ENCODE assay signal across 1 cellular context in the genomic region with DNA sequence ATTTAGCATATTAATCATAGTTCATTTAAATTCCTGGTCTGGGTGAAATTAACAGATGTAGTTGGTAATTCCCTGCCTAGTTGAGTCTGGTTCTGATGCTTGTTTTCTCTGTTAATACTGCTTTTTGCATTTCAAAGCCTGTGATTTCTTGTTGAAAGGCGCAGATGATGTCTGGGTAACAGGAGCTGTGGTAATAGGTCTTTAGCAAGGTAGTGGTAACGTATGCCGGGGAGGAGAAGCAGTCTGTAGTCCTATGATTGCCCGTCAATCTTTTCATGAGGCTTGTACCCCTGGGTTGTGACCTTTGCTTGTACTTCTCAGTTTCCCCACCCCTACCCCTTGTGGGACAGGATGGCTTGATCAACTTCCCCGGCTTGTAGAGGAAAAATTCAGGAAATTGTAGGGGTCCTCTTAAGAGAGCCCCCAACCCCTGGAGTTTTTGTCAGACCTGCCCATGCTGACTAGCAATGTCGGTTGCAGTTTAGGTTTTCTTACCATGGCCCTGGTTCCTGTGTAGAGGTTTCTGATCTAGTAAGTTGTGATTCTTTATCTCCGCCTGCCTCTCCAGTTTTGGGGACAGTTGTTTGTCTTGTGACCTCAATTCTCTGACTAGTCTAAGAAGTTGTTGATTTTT.
TF ChIP-seq lines count a peak whose summit lies in the region.

No MANE protein-coding gene starts in this region.

TF ChIP-seq in H1, 55 proteins besides CTCF, POLR2A, EP300 and RAD21 (continued from another document):
- TF ChIP-seq CBX8 (IDR thresholded peaks at IDR 0.05; ENCODE audit: borderline replicate concordance, low read depth, low read length) (no peak), YY1 (IDR thresholded peaks at IDR 0.05; ENCODE audit: low read depth, low read length) (no peak), CREB1 (IDR thresholded peaks at IDR 0.05) (no peak), KDM1A (IDR thresholded peaks at IDR 0.05; ENCODE audit: borderline replicate concordance, low read length) (no peak), POLR2AphosphoS5 (IDR thresholded peaks at IDR 0.05; ENCODE audit: low read depth, low read length) (no peak), TEAD4 (IDR thresholded peaks at IDR 0.05; ENCODE audit: low read depth, low read length) (no peak), JUND (IDR thresholded peaks at IDR 0.05; ENCODE audit: low read length) (no peak), FOSL1 (IDR thresholded peaks at IDR 0.05; ENCODE audit: insufficient read depth, low read depth, low read length) (no peak), SIX5 (IDR thresholded peaks at IDR 0.05; ENCODE audit: low read depth, low read length) (no peak), RNF2 (IDR thresholded peaks at IDR 0.05; ENCODE audit: borderline replicate concordance, low read depth, low read length, missing control alignments, poor library complexity, severe bottlenecking) (no peak)
- TF ChIP-seq, protein P1, sequence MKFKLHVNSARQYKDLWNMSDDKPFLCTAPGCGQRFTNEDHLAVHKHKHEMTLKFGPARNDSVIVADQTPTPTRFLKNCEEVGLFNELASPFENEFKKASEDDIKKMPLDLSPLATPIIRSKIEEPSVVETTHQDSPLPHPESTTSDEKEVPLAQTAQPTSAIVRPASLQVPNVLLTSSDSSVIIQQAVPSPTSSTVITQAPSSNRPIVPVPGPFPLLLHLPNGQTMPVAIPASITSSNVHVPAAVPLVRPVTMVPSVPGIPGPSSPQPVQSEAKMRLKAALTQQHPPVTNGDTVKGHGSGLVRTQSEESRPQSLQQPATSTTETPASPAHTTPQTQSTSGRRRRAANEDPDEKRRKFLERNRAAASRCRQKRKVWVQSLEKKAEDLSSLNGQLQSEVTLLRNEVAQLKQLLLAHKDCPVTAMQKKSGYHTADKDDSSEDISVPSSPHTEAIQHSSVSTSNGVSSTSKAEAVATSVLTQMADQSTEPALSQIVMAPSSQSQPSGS (IDR thresholded peaks at IDR 0.05; ENCODE audit: low read length) = no peak
- TF ChIP-seq, protein P2, sequence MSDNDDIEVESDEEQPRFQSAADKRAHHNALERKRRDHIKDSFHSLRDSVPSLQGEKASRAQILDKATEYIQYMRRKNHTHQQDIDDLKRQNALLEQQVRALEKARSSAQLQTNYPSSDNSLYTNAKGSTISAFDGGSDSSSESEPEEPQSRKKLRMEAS (IDR thresholded peaks at IDR 0.05) = no peak
